In genomic region chr3:184337981-184338380, GRCh38 we compare ENCODE assay signal across 10 cellular contexts. TPM values are rescaled to one million over a fixed set of nuclear protein-coding genes. Genes with fewer than 3 reads are reported as not detected.
A peak's percentile ranks its signal among the peaks of the same experiment; 100 is the strongest.
DNase-seq lines count a peak whose midpoint lies in the region; ATAC-seq and TF ChIP-seq lines count a peak whose summit lies in the region.
"Had no signal": no experiment of that assay in that cellular context is flagged by ENCODE, and none has a peak within 500 bp of the region (broad histone marks: within the 10 kb centered on the region; RNA-seq: fewer than 3 reads in every experiment).

No MANE protein-coding gene starts in this region.

- H4K20me1 ChIP-seq in neural cell (ENCODE audit: insufficient read depth): no peaks in the 10 kb centered on the region

- TF ChIP-seq POLR2A in vagina (IDR thresholded peaks at IDR 0.05): no peak

- peaks cover 4% of the 10 kb centered on the region for H3K27me3 Mint-ChIP-seq in endodermal cell (ENCODE audit: insufficient read depth)

- H3K4me3 ChIP-seq in heart right ventricle (peak overlapping the region in 9 of 10 donors; percentile 5 to 96 (median 82)), endodermal cell (ENCODE audit: low read length) (no peak overlapping the region), neural cell (ENCODE audit: low read length) (peak overlapping the region; percentile 95), vagina (peak overlapping the region in 1 of 2 donors; percentile 41)

- peak overlapping the region; percentile 94 for H3K4me2 ChIP-seq in neural cell (ENCODE audit: low read length)

- no peaks in the 10 kb centered on the region for H3K9me3 Mint-ChIP-seq in endodermal cell

- no peak overlapping the region for H2AFZ ChIP-seq in neural cell (ENCODE audit: low read depth, low read length)

- H3F3A ChIP-seq in neural cell (ENCODE audit: insufficient read depth, low read length, poor library complexity, severe bottlenecking): peaks cover 10% of the 10 kb centered on the region

- peaks cover 14% of the 10 kb centered on the region for H3K4me1 Mint-ChIP-seq in endodermal cell

- H3K36me3 ChIP-seq in heart right ventricle (peaks cover 0 to 49% (median 30%) of the 10 kb centered on the region in 9 donors), endodermal cell (ENCODE audit: control insufficient read depth, insufficient read depth, low read length) (peaks cover 27% of the 10 kb centered on the region), neural cell (ENCODE audit: insufficient read depth, low read length) (no peaks in the 10 kb centered on the region), vagina (peaks cover 0 to 26% of the 10 kb centered on the region in 2 donors)

- peaks cover 18 to 61% (median 41%) of the 10 kb centered on the region in 9 donors for H3K4me1 ChIP-seq in heart right ventricle
- H3K4me1 ChIP-seq in endodermal cell (ENCODE audit: control insufficient read depth, insufficient read depth, low read length): no peaks in the 10 kb centered on the region
- peaks cover 48% of the 10 kb centered on the region for H3K4me1 ChIP-seq in vagina

- peaks cover 37% of the 10 kb centered on the region for H3K79me2 ChIP-seq in neural cell (replicated peaks; ENCODE audit: insufficient read depth, low read length)

- WGBS in heart right ventricle, 2 donors: 55 to 60% methylated on average over 7 of the region's 7 CpGs
- 78 to 88% methylated on average over 6 to 7 of the region's 7 CpGs for WGBS in endodermal cell (ENCODE audit: insufficient coverage in 1 of 2, insufficient read length in 1 of 2), 2 experiments

- no peak for TF ChIP-seq EP300 in neural cell (conservative IDR thresholded peaks at IDR 0.05; ENCODE audit: poor library complexity, severe bottlenecking)

- no peak for TF ChIP-seq RAD21 in neural cell (conservative IDR thresholded peaks at IDR 0.05)

- no peaks in the 10 kb centered on the region for H3K9me2 ChIP-seq in neural cell (ENCODE audit: insufficient read depth, low read length)

- no peaks in the 10 kb centered on the region for H3K27me3 ChIP-seq in heart right ventricle
- no peaks in the 10 kb centered on the region for H3K27me3 ChIP-seq in endodermal cell (ENCODE audit: control insufficient read depth, insufficient read depth, low read length, poor library complexity, severe bottlenecking)
- H3K27me3 ChIP-seq in neural cell (ENCODE audit: insufficient read depth, low read depth, low read length): no peaks in the 10 kb centered on the region
- no peaks in the 10 kb centered on the region for H3K27me3 ChIP-seq in vagina

- no peaks in the 10 kb centered on the region for H3K9me3 ChIP-seq in heart right ventricle
- H3K9me3 ChIP-seq in endodermal cell (ENCODE audit: control insufficient read depth, low read length): no peaks in the 10 kb centered on the region
- H3K9me3 ChIP-seq in neural cell (ENCODE audit: low read length): no peaks in the 10 kb centered on the region
- no peaks in the 10 kb centered on the region for H3K9me3 ChIP-seq in vagina

- peak overlapping the region; percentile 15 for H3K4me3 Mint-ChIP-seq in endodermal cell

- intact Hi-C loops in heart right ventricle (cut with DNase I) (loop anchor here in 2 of 10 donors (1.0 to 10.0 kb wide), 5 partner anchors 18 to 153 kb away; partner anchors contain the start of genes ABCF3 (in 1 of the 2), EIF4G1 (in 1 of the 2) and PSMD2 (in 1 of the 2)), Right ventricle myocardium superior (cut with DNase I) (no loop called here), vagina (cut with DNase I) (loop anchor here (1.0 to 10.0 kb wide), 2 partner anchors 24 to 153 kb away; partner anchors contain the start of genes ABCF3 and EIF4G1)

- H3K27ac Mint-ChIP-seq in endodermal cell: peak overlapping the region; percentile 8

- TF ChIP-seq CTCF in heart right ventricle (IDR thresholded peaks at IDR 0.05): no peak
- no peak for TF ChIP-seq CTCF in endodermal cell (conservative IDR thresholded peaks at IDR 0.05)
- TF ChIP-seq CTCF in neural cell (IDR thresholded peaks at IDR 0.05; ENCODE audit: poor library complexity, severe bottlenecking): no peak
- TF ChIP-seq CTCF in vagina (IDR thresholded peaks at IDR 0.05): no peak

- DNase-seq in heart right ventricle (no peak), Right ventricle myocardium superior (no peak), endodermal cell (no peak), vagina (ENCODE audit: extremely low spot score in 2 of 2) (no peak), NCI-H1694 (lab: John Stamatoyannopoulos, UW) (no peak), NCI-H2107 (lab: John Stamatoyannopoulos, UW) (no peak)

- ATAC-seq in heart right ventricle: no peak
- no peak for ATAC-seq in Right ventricle myocardium superior (ENCODE audit: poor library complexity)
- no peak for ATAC-seq in HG03139 (IDR thresholded peaks at IDR 0.05; ENCODE audit: unreplicated experiment)
- ATAC-seq: activated CD4-positive, CD25-positive, alpha-beta regulatory T cell treated with anti-CD3 and anti-CD28 coated beads, Interleukin-2, amount 50 U/mL, for 24 hours; left colon had no signal

- peaks cover 35% of the 10 kb centered on the region for H3K36me3 Mint-ChIP-seq in endodermal cell (ENCODE audit: low read depth)

- H3K9ac ChIP-seq in endodermal cell (ENCODE audit: extremely low read depth, low read length, poor library complexity, severe bottlenecking) (no peak overlapping the region), neural cell (ENCODE audit: low read length) (peak overlapping the region; percentile 98)

- H3K27ac ChIP-seq in heart right ventricle (peak overlapping the region; percentile 81 to 99 (median 96)), endodermal cell (ENCODE audit: low read depth, low read length) (peak overlapping the region; percentile 89), neural cell (ENCODE audit: low read length) (peak overlapping the region; percentile 99), vagina (peak overlapping the region; percentile 97)

TF ChIP-seq in neural cell, 6 proteins besides CTCF, POLR2A, EP300 and RAD21 (continues in another document):
- TF ChIP-seq TAF1 (IDR thresholded peaks at IDR 0.05; ENCODE audit: low read depth) (no peak), SMC3 (conservative IDR thresholded peaks at IDR 0.05; ENCODE audit: poor library complexity) (no peak), POLR2AphosphoS5 (IDR thresholded peaks at IDR 0.05) (no peak), REST (IDR thresholded peaks at IDR 0.05; ENCODE audit: borderline replicate concordance) (no peak)

RNA-seq across cellular contexts. Expression of gene FAM131A, which starts 0.6 kb away (rescaled TPM):
- total RNA-seq in heart right ventricle (10 to 100 TPM; 23.0 to 36.5 (median 26.7) TPM), Right ventricle myocardium superior (36.3 TPM), endodermal cell (10 to 100 TPM; 18.3 to 24.1 TPM), vagina (28.5 TPM)
- polyA plus RNA-seq in heart right ventricle (10 to 100 TPM; 21.6 to 32.5 TPM), neural cell (141 and 154 TPM in 2 replicates)
- 28.0 TPM for polyA plus RNA-seq in endodermal cell (2013, experiment 1 of 2)
- 25.5 TPM for polyA plus RNA-seq in endodermal cell (2013, experiment 2 of 2)
- 103 and 117 TPM in 2 replicates for polyA minus RNA-seq in neural cell

RNA-seq across cellular contexts. Expression of gene CLCN2, which starts 23.4 kb away (rescaled TPM):
- total RNA-seq in heart right ventricle: 1 to 10 TPM; 1.3 to 3.0 (median 2.4) TPM
- polyA plus RNA-seq in heart right ventricle: 1 to 10 TPM; 1.6 to 8.4 TPM
- 1.9 TPM for total RNA-seq in Right ventricle myocardium superior
- total RNA-seq in endodermal cell: 10 to 100 TPM; 32.4 to 38.4 TPM
- 27.9 TPM for polyA plus RNA-seq in endodermal cell (2013, experiment 1 of 2)
- 23.3 TPM for polyA plus RNA-seq in endodermal cell (2013, experiment 2 of 2)
- 13.4 and 14.0 TPM in 2 replicates for polyA plus RNA-seq in neural cell
- polyA minus RNA-seq in neural cell: 16.1 and 17.4 TPM in 2 replicates
- total RNA-seq in vagina: 8.1 TPM

RNA-seq across cellular contexts. Expression of gene POLR2H, which starts 23.5 kb away (rescaled TPM):
- total RNA-seq in heart right ventricle: 10 to 100 TPM; 17.4 to 31.0 (median 22.9) TPM
- polyA plus RNA-seq in heart right ventricle: 10 to 100 TPM; 55.1 to 63.7 TPM
- 19.9 TPM for total RNA-seq in Right ventricle myocardium superior
- total RNA-seq in endodermal cell: 100 to 1,000 TPM in 1 of 2 donors, 10 to 100 TPM in 1; 95.9 to 117 TPM
- 119 TPM for polyA plus RNA-seq in endodermal cell (2013, experiment 1 of 2)
- 99.0 TPM for polyA plus RNA-seq in endodermal cell (2013, experiment 2 of 2)
- polyA plus RNA-seq in neural cell: 155 and 185 TPM in 2 replicates
- 51.9 and 66.4 TPM in 2 replicates for polyA minus RNA-seq in neural cell
- total RNA-seq in vagina: 64.3 TPM

RNA-seq across cellular contexts. Expression of gene EIF4G1, which starts 23.6 kb away (rescaled TPM):
- total RNA-seq in heart right ventricle (100 to 1,000 TPM; 203 to 316 (median 209) TPM), Right ventricle myocardium superior (254 TPM), endodermal cell (100 to 1,000 TPM; 408 to 475 TPM), vagina (207 TPM)
- polyA plus RNA-seq in heart right ventricle (100 to 1,000 TPM; 142 to 277 TPM), neural cell (66.9 and 80.0 TPM in 2 replicates)
- 196 TPM for polyA plus RNA-seq in endodermal cell (2013, experiment 1 of 2)
- 206 TPM for polyA plus RNA-seq in endodermal cell (2013, experiment 2 of 2)
- polyA minus RNA-seq in neural cell: 90.1 and 101 TPM in 2 replicates

RNA-seq across cellular contexts. Expression of gene PSMD2, which starts 38.9 kb away (rescaled TPM):
- 100 to 1,000 TPM; 210 to 254 (median 231) TPM for total RNA-seq in heart right ventricle
- 100 to 1,000 TPM in 1 of 2 donors, 10 to 100 TPM in 1; 49.0 to 288 TPM for polyA plus RNA-seq in heart right ventricle
- total RNA-seq in Right ventricle myocardium superior: 237 TPM
- total RNA-seq in endodermal cell: 100 to 1,000 TPM; 332 TPM
- polyA plus RNA-seq in endodermal cell (2013, experiment 1 of 2): 318 TPM
- polyA plus RNA-seq in endodermal cell (2013, experiment 2 of 2): 281 TPM
- 319 and 363 TPM in 2 replicates for polyA plus RNA-seq in neural cell
- 411 and 429 TPM in 2 replicates for polyA minus RNA-seq in neural cell
- 108 TPM for total RNA-seq in vagina
